24 cellular contexts compared by ENCODE assay signal in genomic region chr4:63460075-63460474, GRCh38.
"Had no signal": no experiment of that assay in that cellular context is flagged by ENCODE, and none has a peak within 500 bp of the region (broad histone marks: within the 10 kb centered on the region; RNA-seq: fewer than 3 reads in every experiment).

No MANE protein-coding gene starts in this region.

- H3K4me1 ChIP-seq: ascending aorta, body of pancreas had no signal

- ATAC-seq: activated naive CD4-positive, alpha-beta T cell treated with anti-CD3 and anti-CD28 coated beads, Interleukin-2, amount 50 U/mL, for 72 hours; activated naive CD8-positive, alpha-beta T cell treated with anti-CD3 and anti-CD28 coated beads, Interleukin-2, amount 50 U/mL, for 24 hours; activated T-cell treated with anti-CD3 and anti-CD28 coated beads, Interleukin-2, amount 50 U/mL, for 4 hours; body of pancreas; PC-3 had no signal

- H3K27ac ChIP-seq: ascending aorta, body of pancreas had no signal

- H3K36me3 ChIP-seq: ascending aorta had no signal

- DNase-seq: activated B cell treated with CpG ODN at 0.5 μM for 24 hours; activated CD4-positive, alpha-beta memory T cell treated with anti-CD3 and anti-CD28 coated beads for 36 hours; activated CD4-positive, alpha-beta T cell treated with anti-CD3 and anti-CD28 coated beads for 1 hour; activated CD4-positive, alpha-beta T cell treated with anti-CD3 and anti-CD28 coated beads, Interleukin-2, amount 10 ng/mL, durations not matched to agents 7 days and 5 days; activated CD8-positive, alpha-beta memory T cell treated with anti-CD3 and anti-CD28 coated beads for 24 hours; activated effector memory CD4-positive, alpha-beta T cell treated with anti-CD3 and anti-CD28 coated beads, Interleukin-2, amount 50 U/mL, for 16 hours; activated naive CD4-positive, alpha-beta T cell treated with Interleukin-2 at 50 U/mL for 16 hours; activated naive CD8-positive, alpha-beta T cell treated with anti-CD3 and anti-CD28 coated beads, Interleukin-2, amount 50 U/mL, for 24 hours; activated T-cell treated with anti-CD3 and anti-CD28 coated beads, Interleukin-2, amount 50 U/mL, for 4 hours; amniotic stem cell; body of pancreas; central memory CD4-positive, alpha-beta T cell; NCI-H1105; NCI-H1436 treated with DMSO at 0.1 percent for 48 hours; NCI-H187; NCI-H2081; NCI-H510A treated with DMSO at 0.1 percent for 48 hours; PC-3; SHP77; SW 1271 had no signal

- H3K4me3 ChIP-seq: ascending aorta, body of pancreas had no signal

- FAIRE-seq: bronchial epithelial cell, RCC 7860 had no signal

- H3K9me3 ChIP-seq: ascending aorta, body of pancreas had no signal

- H3K27me3 ChIP-seq: ascending aorta, body of pancreas had no signal
